8 cellular contexts compared by ENCODE assay signal in genomic region chr9:137254624-137255447, GRCh38. TPM values are rescaled to one million over a fixed set of nuclear protein-coding genes. Genes with fewer than 3 reads are reported as not detected.
DNase-seq lines count a peak whose midpoint lies in the region; ATAC-seq, FAIRE-seq and TF ChIP-seq lines count a peak whose summit lies in the region.

TSS of gene NELFB (plus strand) at chr9:137255327.

- H3K4me2 ChIP-seq in H1 (ENCODE audit: insufficient read depth in 1 of 2, low read depth in 2 of 2, low read length in 2 of 2) = peak within 1 kb of the TSS; percentile 90 to 100
- peak within 1 kb of the TSS; percentile 70 for H3K4me2 ChIP-seq in mesendoderm (ENCODE audit: low read length)

- no peak within 1 kb of the TSS for H2BK15ac ChIP-seq in H1 (ENCODE audit: low read length)
- H2BK15ac ChIP-seq in mesendoderm (replicated peaks; ENCODE audit: low read depth) = no peak within 1 kb of the TSS

- TF ChIP-seq RAD21 in H1 (IDR thresholded peaks at IDR 0.05 in 1 of 2, conservative IDR thresholded peaks at IDR 0.05 in 1 of 2; ENCODE audit: low read depth in 2 of 2, low read length in 2 of 2) = no peak

- no peak for FAIRE-seq in H1 (lab: Jason Lieb, UNC)

- peak within 1 kb of the TSS; percentile 57 for H4K91ac ChIP-seq in H1 (replicated peaks; ENCODE audit: insufficient read length, low read length)

- H3K14ac ChIP-seq in H1 (ENCODE audit: insufficient read length) = no peak within 1 kb of the TSS

- H3K4ac ChIP-seq in H1 (replicated peaks; ENCODE audit: insufficient read length, low read depth, low read length) (peak within 1 kb of the TSS; percentile 99), mesendoderm (ENCODE audit: low read depth, low read length) (peak within 1 kb of the TSS; percentile 89)

- H2BK120ac ChIP-seq in H1 (replicated peaks; ENCODE audit: low read depth, low read length) (no peak within 1 kb of the TSS), mesendoderm (ENCODE audit: low read depth, low read length) (peak within 1 kb of the TSS; percentile 1)

- H3K79me2 ChIP-seq in H1 (ENCODE audit: control insufficient read depth in 1 of 2, insufficient read depth in 2 of 2, low read length in 2 of 2) (peaks cover 0 to 13% of the 10 kb centered on the region in 2 experiments; a peak in 2 of 4 replicates), mesendoderm (ENCODE audit: control insufficient read depth, insufficient read depth, low read length) (peaks cover 16% of the 10 kb centered on the region)

- peaks cover 15% of the 10 kb centered on the region for H3K36me3 Mint-ChIP-seq in CD8-positive, alpha-beta T cell

- POLR2A ChIA-PET in CD8-positive, alpha-beta T cell (lab: Charles Lee) = interaction anchor here (0.7 to 5.3 kb wide), 7 partner anchors 9 to 454 kb away, joined by 3 to 80 read pairs (median 4); partner anchors contain the start of genes MAN1B1 and TUBB4B
- POLR2A ChIA-PET in H1 (lab: Charles Lee; ENCODE audit: partially characterized antibody) = interaction anchor here (0.9 to 69.9 kb wide), 5 partner anchors 2 to 117 kb away, joined by 3 to 1462 read pairs (median 5); partner anchors contain the start of genes CYSRT1, NDOR1, NELFB and RNF208

- H3K23ac ChIP-seq in H1 (ENCODE audit: insufficient read length) (no peak within 1 kb of the TSS), mesendoderm (ENCODE audit: low read length) (no peak within 1 kb of the TSS)

- peak; percentile 92 for ATAC-seq in CD8-positive, alpha-beta T cell
- peak; percentile 68 for ATAC-seq in GM19467 (IDR thresholded peaks at IDR 0.05; ENCODE audit: unreplicated experiment)

- H2AK5ac ChIP-seq in H1 (ENCODE audit: low read depth, low read length) (peak within 1 kb of the TSS; percentile 39; the same call in 1 of the 2 replicates), mesendoderm (ENCODE audit: low read length) (peak within 1 kb of the TSS; percentile 74)

- peak within 1 kb of the TSS; percentile 38 for H3K27ac ChIP-seq in CD8-positive, alpha-beta T cell (ENCODE audit: low read depth, low read length)
- peak within 1 kb of the TSS; percentile 83; the same call in 1 of the 2 replicates for H3K27ac ChIP-seq in H1 (ENCODE audit: low read depth, low read length)
- peak within 1 kb of the TSS; percentile 54 for H3K27ac ChIP-seq in mesendoderm (ENCODE audit: low read depth, low read length)

- H3K27me3 Mint-ChIP-seq in CD8-positive, alpha-beta T cell (ENCODE audit: low read depth) = no peaks in the 10 kb centered on the region

- peak within 1 kb of the TSS; percentile 83 for H2BK5ac ChIP-seq in H1 (ENCODE audit: low read depth, low read length)
- H2BK5ac ChIP-seq in mesendoderm (ENCODE audit: low read length) = peak within 1 kb of the TSS; percentile 9

- H4K8ac ChIP-seq in H1 (ENCODE audit: extremely low read depth, insufficient read depth, low read length) (peak within 1 kb of the TSS; percentile 63), mesendoderm (ENCODE audit: low read depth, low read length) (peak within 1 kb of the TSS; percentile 92)

- H3K27me3 ChIP-seq in CD8-positive, alpha-beta T cell (ENCODE audit: insufficient read depth, low read length) = no peaks in the 10 kb centered on the region
- H3K27me3 ChIP-seq in H1 (replicated peaks in 1 of 4; ENCODE audit: control insufficient read depth in 3 of 4, extremely low read depth in 1 of 4, insufficient read depth in 3 of 4, low read length in 3 of 4) (peaks cover 0 to 7% (median 0%) of the 10 kb centered on the region in 4 experiments; a peak in 3 of 7 replicates), mesendoderm (ENCODE audit: insufficient read depth, low read length, poor library complexity) (no peaks in the 10 kb centered on the region)

- peak within 1 kb of the TSS; percentile 40 for H4K5ac ChIP-seq in H1 (ENCODE audit: insufficient read length, low read depth, low read length)
- H4K5ac ChIP-seq in mesendoderm (ENCODE audit: low read length) = no peak within 1 kb of the TSS

- H3K4me1 Mint-ChIP-seq in CD8-positive, alpha-beta T cell (ENCODE audit: low read depth) = peaks cover 15% of the 10 kb centered on the region

- H3K36me3 ChIP-seq in CD8-positive, alpha-beta T cell (ENCODE audit: insufficient read depth, low read length) = peaks cover 7% of the 10 kb centered on the region
- H3K36me3 ChIP-seq in H1 (ENCODE audit: control insufficient read depth in 2 of 4, insufficient read depth in 4 of 4, low read length in 3 of 4) = peaks cover 3 to 17% (median 12%) of the 10 kb centered on the region in 4 experiments; a peak in 6 of 8 replicates
- H3K36me3 ChIP-seq in mesendoderm (ENCODE audit: control insufficient read depth, insufficient read depth, low read length) = peaks cover 3% of the 10 kb centered on the region

- H3K9me3 Mint-ChIP-seq in CD8-positive, alpha-beta T cell = no peaks in the 10 kb centered on the region

- H3K4me3 ChIP-seq in CD8-positive, alpha-beta T cell (ENCODE audit: low read depth, low read length) = peak within 1 kb of the TSS; percentile 81
- peak within 1 kb of the TSS; percentile 52 to 100 (median 88) for H3K4me3 ChIP-seq in H1 (ENCODE audit: extremely low read depth in 1 of 4, insufficient read depth in 2 of 4, low read depth in 3 of 4, low read length in 4 of 4)
- H3K4me3 ChIP-seq in mesendoderm (ENCODE audit: low read length) = peak within 1 kb of the TSS; percentile 82

- peaks cover 18% of the 10 kb centered on the region for H3K4me1 ChIP-seq in CD8-positive, alpha-beta T cell (ENCODE audit: insufficient read depth, low read length)
- peaks cover 0 to 21% (median 16%) of the 10 kb centered on the region in 4 experiments; a peak in 5 of 7 replicates for H3K4me1 ChIP-seq in H1 (replicated peaks in 1 of 4; ENCODE audit: control insufficient read depth in 3 of 4, insufficient read depth in 4 of 4, low read length in 3 of 4)
- H3K4me1 ChIP-seq in mesendoderm (ENCODE audit: control insufficient read depth, low read depth, low read length) = peaks cover 9% of the 10 kb centered on the region

- H2BK12ac ChIP-seq in H1 (ENCODE audit: low read depth, low read length) = peak within 1 kb of the TSS; percentile 68; the same call in 1 of the 2 replicates

- H3K9ac ChIP-seq in H1 (replicated peaks in 1 of 4; ENCODE audit: extremely low read depth in 1 of 4, low read depth in 3 of 4, low read length in 3 of 4) (peak within 1 kb of the TSS; percentile 53 to 75 (median 62)), mesendoderm (ENCODE audit: low read length) (peak within 1 kb of the TSS; percentile 99)

- TF ChIP-seq EP300 in H1 (IDR thresholded peaks at IDR 0.05; ENCODE audit: borderline replicate concordance in 1 of 2, low read depth in 2 of 2, low read length in 2 of 2) = no peak

- CTCF ChIA-PET in CD8-positive, alpha-beta T cell (lab: Charles Lee) = interaction anchor here (0.8 to 2.8 kb wide), 5 partner anchors 12 to 188 kb away, joined by 3 to 23 read pairs (median 5); partner anchors contain the start of gene RNF224
- CTCF ChIA-PET in H1 (lab: Charles Lee; ENCODE audit: partially characterized antibody) = interaction anchor here (0.9 to 2.5 kb wide), 14 partner anchors 10 to 219 kb away, joined by 3 to 28 read pairs (median 4); partner anchors contain the start of genes RNF224, SSNA1, TOR4A and TUBB4B

- H2BK20ac ChIP-seq in H1 (ENCODE audit: low read length) = no peak within 1 kb of the TSS

- peak within 1 kb of the TSS; percentile 88 for H3K4me3 Mint-ChIP-seq in CD8-positive, alpha-beta T cell

- peak within 1 kb of the TSS; percentile 73 for H3K27ac Mint-ChIP-seq in CD8-positive, alpha-beta T cell

- TF ChIP-seq POLR2A in H1 (IDR thresholded peaks at IDR 0.05; ENCODE audit: control extremely low read depth in 1 of 2, low read depth in 2 of 2, low read length in 2 of 2) = peak in 1 of 2 experiments; percentile 43; a peak in 1 of 3 replicates

- H3K18ac ChIP-seq in H1 (ENCODE audit: extremely low read depth, low read length) (peak within 1 kb of the TSS; percentile 90), mesendoderm (ENCODE audit: low read length) (peak within 1 kb of the TSS; percentile 88)

- 4% methylated on average over 44 of the region's 105 CpGs; no CpG with 5 or more reads in 1 of the 2 experiments for WGBS in H1 (ENCODE audit: extremely low coverage in 1 of 2, insufficient coverage in 1 of 2, insufficient read length in 1 of 2, insufficient replicate concordance in 2 of 2, low coverage in 1 of 2, low lambda C conversion rate in 2 of 2, missing lambda C conversion rate in 1 of 2), 2 experiments
- WGBS in mesendoderm (ENCODE audit: extremely low coverage, insufficient coverage, low lambda C conversion rate) = no CpG with 5 or more reads among the region's 105 CpGs

- H2AFZ ChIP-seq in H1 (ENCODE audit: low read length) = peak within 1 kb of the TSS; percentile 98

- peak; percentile 91 to 99 (median 97) for DNase-seq in CD8-positive, alpha-beta T cell
- peak; percentile 95 for DNase-seq in HPDE6-E6E7 (ENCODE audit: extremely low spot score)
- DNase-seq in NOMO-1 treated with DMSO at 0.1 percent for 48 hours (lab: John Stamatoyannopoulos, UW; ENCODE audit: unreplicated experiment) = peak; percentile 86
- DNase-seq in activated CD8-positive, alpha-beta memory T cell treated with anti-CD3 and anti-CD28 coated beads for 48 hours (ENCODE audit: low read depth in 2 of 3, low spot score in 2 of 3) = peak; percentile 96 to 98 (median 97)
- DNase-seq in H1 (ENCODE audit: low read depth in 1 of 2, low spot score in 2 of 2) = peak in 1 of 2 experiments; percentile 99
- DNase-seq in mesendoderm = peak; percentile 88
- peak; percentile 92 for DNase-seq in stimulated activated CD8-positive, alpha-beta memory T cell treated with anti-CD3 and anti-CD28 coated beads, Interleukin-15, amount 100 ng/mL, for 1 hour (ENCODE audit: low read depth)

- peak within 1 kb of the TSS; percentile 82 for H3K56ac ChIP-seq in H1 (replicated peaks; ENCODE audit: insufficient read length, low read depth, low read length)
- peak within 1 kb of the TSS; percentile 99 for H3K56ac ChIP-seq in mesendoderm (ENCODE audit: low read length)

- H3K79me1 ChIP-seq in H1 (ENCODE audit: low read depth, low read length) (peaks cover 9% of the 10 kb centered on the region), mesendoderm (ENCODE audit: low read length) (peaks cover 9% of the 10 kb centered on the region)

- intact Hi-C loops in CD8-positive, alpha-beta T cell (cut with DNase I, micrococcal nuclease) = loop anchor here (1.0 to 10.0 kb wide), 8 partner anchors 14 to 1010 kb away; partner anchors contain the start of genes QSOX2 (in 1 of the 2), SEC16A (in 1 of the 2), TMEM141 (in 1 of the 2) and TPRN (in 1 of the 2)

- H3K9me3 ChIP-seq in CD8-positive, alpha-beta T cell (ENCODE audit: low read length) = no peaks in the 10 kb centered on the region
- H3K9me3 ChIP-seq in H1 (ENCODE audit: insufficient read depth in 2 of 2, low read depth in 1 of 2, low read length in 1 of 2) = no peaks in the 10 kb centered on the region

- peaks cover 0 to 5% of the 10 kb centered on the region in 2 experiments for H4K20me1 ChIP-seq in H1 (replicated peaks in 1 of 2; ENCODE audit: control insufficient read depth in 1 of 2, insufficient read depth in 2 of 2, low read length in 2 of 2)

- peaks cover 14% of the 10 kb centered on the region; the same call in 1 of the 2 replicates for H3K23me2 ChIP-seq in H1 (ENCODE audit: low read depth, low read length)

- TF ChIP-seq CTCF in CD8-positive, alpha-beta T cell (IDR thresholded peaks at IDR 0.05) = no peak
- peak in 1 of 3 experiments; percentile 2; a peak in 1 of 4 replicates for TF ChIP-seq CTCF in H1 (IDR thresholded peaks at IDR 0.05; ENCODE audit: control extremely low read depth in 1 of 3, insufficient read depth in 1 of 3, low read depth in 1 of 3, low read length in 3 of 3)

RNA-seq across cellular contexts. Expression of gene NELFB, which starts in this region (rescaled TPM):
- total RNA-seq in CD8-positive, alpha-beta T cell = 10 to 100 TPM; 17.1 to 17.6 TPM
- total RNA-seq in H1 (2021; fragmentation: NEBNext Ultra II Directional; extraction: Animal tissue kit (Norgen Biotek cat#: 25700)) = 70.8 and 78.0 TPM in 2 replicates
- 57.6 and 86.5 TPM in 2 replicates for polyA plus RNA-seq in H1 (2011; rRNA removed)
- 76.0 TPM for polyA plus RNA-seq in H1 (2011; cell fraction: cytosol; rRNA removed)
- polyA plus RNA-seq in H1 (2011; cell fraction: nucleus; rRNA removed) = 88.6 TPM
- polyA plus RNA-seq in H1 (2012, experiment 1 of 2) = 60.2 to 87.1 TPM (median 80.4 TPM) in 4 replicates
- polyA plus RNA-seq in H1 (2012, experiment 2 of 2) = 79.8 TPM
- polyA plus RNA-seq in H1 (2013, experiment 1 of 2) = 37.9 TPM
- polyA plus RNA-seq in H1 (2013, experiment 2 of 2) = 37.5 TPM
- polyA minus RNA-seq in H1 (2011; rRNA and poly(A)+ RNA removed) = 38.7 and 47.9 TPM in 2 replicates
- polyA minus RNA-seq in H1 (2011; cell fraction: cytosol; rRNA and poly(A)+ RNA removed) = 49.8 TPM
- polyA minus RNA-seq in H1 (2011; cell fraction: nucleus; rRNA and poly(A)+ RNA removed) = 27.2 TPM
- 39.7 TPM for polyA plus RNA-seq in mesendoderm (2013, experiment 1 of 2)
- polyA plus RNA-seq in mesendoderm (2013, experiment 2 of 2) = 39.7 TPM
